Comparison of ENCODE assay signal across 20 cellular contexts in genomic region chr11:119309411-119309810, GRCh38. TPM values are rescaled to one million over a fixed set of nuclear protein-coding genes. Genes with fewer than 3 reads are reported as not detected.
"Had no signal": no experiment of that assay in that cellular context is flagged by ENCODE, and none has a peak within 500 bp of the region (broad histone marks: within the 10 kb centered on the region; RNA-seq: fewer than 3 reads in every experiment).

No MANE protein-coding gene starts in this region.

- H3K27ac Mint-ChIP-seq: activated naive CD8-positive, alpha-beta T cell treated with anti-CD3 and anti-CD28 coated beads, Interleukin-2, amount 50 U/mL, for 24 hours; type B pancreatic cell had no signal

- ATAC-seq: activated naive CD8-positive, alpha-beta T cell treated with anti-CD3 and anti-CD28 coated beads, Interleukin-2, amount 50 U/mL, for 24 hours had no signal

- H3K27ac ChIP-seq: epithelial cell of prostate, skin epidermis had no signal

- H3K4me3 ChIP-seq: ovary, skin epidermis had no signal

- H3K4me3 Mint-ChIP-seq: activated naive CD8-positive, alpha-beta T cell treated with anti-CD3 and anti-CD28 coated beads, Interleukin-2, amount 50 U/mL, for 24 hours; activated T-cell treated with anti-CD3 and anti-CD28 coated beads, Interleukin-2, amount 50 U/mL, for 24 hours; type B pancreatic cell had no signal

- H3K36me3 ChIP-seq: ovary had no signal

- H3K9me3 Mint-ChIP-seq: activated naive CD8-positive, alpha-beta T cell treated with anti-CD3 and anti-CD28 coated beads, Interleukin-2, amount 50 U/mL, for 24 hours; activated T-cell treated with anti-CD3 and anti-CD28 coated beads, Interleukin-2, amount 50 U/mL, for 24 hours; type B pancreatic cell had no signal

- H3K27me3 ChIP-seq: ovary had no signal

- DNase-seq: activated CD4-positive, alpha-beta T cell treated with anti-CD3 and anti-CD28 coated beads for 48 hours; activated effector memory CD4-positive, alpha-beta T cell treated with Interleukin-2 at 50 U/mL for 16 hours; activated naive CD8-positive, alpha-beta T cell treated with anti-CD3 and anti-CD28 coated beads, Interleukin-2, amount 50 U/mL, for 24 hours; activated T-cell treated with anti-CD3 and anti-CD28 coated beads, Interleukin-2, amount 50 U/mL, for 24 hours; caudate nucleus; cortex of kidney; effector CD8-positive, alpha-beta T cell; hippocampal formation; kidney glomerular epithelial cell; ovary; T-helper 9 cell had no signal

- H3K9me3 ChIP-seq: ovary had no signal

- H3K27me3 Mint-ChIP-seq: activated naive CD8-positive, alpha-beta T cell treated with anti-CD3 and anti-CD28 coated beads, Interleukin-2, amount 50 U/mL, for 24 hours; activated T-cell treated with anti-CD3 and anti-CD28 coated beads, Interleukin-2, amount 50 U/mL, for 24 hours had no signal

RNA-seq across cellular contexts. Expression of gene C1QTNF5, which starts 31.3 kb away (rescaled TPM):
- total RNA-seq: SK-MEL-5 had no signal
- polyA plus RNA-seq: neural cell had no signal

RNA-seq across cellular contexts. Expression of gene MFRP, which starts 37.1 kb away (rescaled TPM):
- total RNA-seq: lower leg skin, mesenteric fat pad, renal cortical epithelial cell, SK-MEL-5, subcutaneous adipose tissue had no signal
- polyA plus RNA-seq: neural cell, ovary had no signal
